ENCODE assay signal across 1 cellular context in genomic region chr16:50547340-50547865, GRCh38.
A peak's percentile ranks its signal among the peaks of the same experiment; 100 is the strongest.
TF ChIP-seq lines count a peak whose summit lies in the region.

No MANE protein-coding gene starts in this region.

TF ChIP-seq in HepG2, 621 proteins besides CTCF, POLR2A, EP300 and RAD21 (continued from another document and continues in another):
- TF ChIP-seq ZNF773 (CRISPR knock-in tag; IDR thresholded peaks at IDR 0.05; ENCODE audit: borderline replicate concordance) (no peak), SNAPC5 (CRISPR knock-in tag; IDR thresholded peaks at IDR 0.05; ENCODE audit: borderline replicate concordance) (0 out of 2 replicates have a peak, but pooled peaks have one; percentile 35), HNF4G (IDR thresholded peaks at IDR 0.05; ENCODE audit: borderline replicate concordance, low read depth, low read length) (peak; percentile 87), HNF4G (CRISPR knock-in tag; IDR thresholded peaks at IDR 0.05; ENCODE audit: borderline replicate concordance, low read depth) (peak; percentile 56; the same call in 1 of the 2 replicates), ZSCAN22 (CRISPR knock-in tag; IDR thresholded peaks at IDR 0.05) (no peak), ZNF574 (CRISPR knock-in tag; IDR thresholded peaks at IDR 0.05) (peak; percentile 87), MAZ (IDR thresholded peaks at IDR 0.05; ENCODE audit: borderline replicate concordance, low read depth, low read length) (peak; percentile 95; the same call in 1 of the 2 replicates), MAZ (CRISPR knock-in tag; IDR thresholded peaks at IDR 0.05; ENCODE audit: low read depth) (no peak), ZBTB37 (CRISPR knock-in tag; IDR thresholded peaks at IDR 0.05) (0 out of 2 replicates have a peak, but pooled peaks have one; percentile 29), PAF1 (CRISPR knock-in tag; IDR thresholded peaks at IDR 0.05) (no peak), ZNF460 (CRISPR knock-in tag; IDR thresholded peaks at IDR 0.05; ENCODE audit: borderline replicate concordance) (no peak), ZNF3 (CRISPR knock-in tag; IDR thresholded peaks at IDR 0.05) (peak; percentile 87), ZNF724P (CRISPR knock-in tag; IDR thresholded peaks at IDR 0.05; ENCODE audit: borderline replicate concordance) (no peak; the same call in 1 of the 2 replicates), DR1 (CRISPR knock-in tag; IDR thresholded peaks at IDR 0.05) (no peak), MTF2 (CRISPR knock-in tag; IDR thresholded peaks at IDR 0.05; ENCODE audit: borderline replicate concordance) (no peak), ELF4 (CRISPR knock-in tag; IDR thresholded peaks at IDR 0.05; ENCODE audit: borderline replicate concordance) (no peak), TFDP1 (CRISPR knock-in tag; IDR thresholded peaks at IDR 0.05; ENCODE audit: borderline replicate concordance) (peak; percentile 17; the same call in 1 of the 2 replicates), ZGPAT (CRISPR knock-in tag; IDR thresholded peaks at IDR 0.05) (peak; percentile 95), TBP (CRISPR knock-in tag; IDR thresholded peaks at IDR 0.05) (no peak), TEAD3 (CRISPR knock-in tag; optimal IDR thresholded peaks at IDR 0.05; ENCODE audit: borderline replicate concordance) (peak; percentile 89), NAIF1 (CRISPR knock-in tag; IDR thresholded peaks at IDR 0.05; ENCODE audit: borderline replicate concordance) (peak; percentile 41; the same call in 1 of the 2 replicates), ZNF768 (CRISPR knock-in tag; IDR thresholded peaks at IDR 0.05) (peak; percentile 73; the same call in 1 of the 2 replicates), BATF2 (CRISPR knock-in tag; IDR thresholded peaks at IDR 0.05) (no peak), ZNF136 (CRISPR knock-in tag; IDR thresholded peaks at IDR 0.05; ENCODE audit: low read depth) (no peak), AFF4 (CRISPR knock-in tag; IDR thresholded peaks at IDR 0.05) (peak; percentile 70; the same call in 1 of the 2 replicates), SATB2 (CRISPR knock-in tag; IDR thresholded peaks at IDR 0.05) (0 out of 2 replicates have a peak, but pooled peaks have one; percentile 52), FOXP4 (CRISPR knock-in tag; IDR thresholded peaks at IDR 0.05) (peak; percentile 90), MED13 (CRISPR knock-in tag; IDR thresholded peaks at IDR 0.05) (peak; percentile 95), XBP1 (CRISPR knock-in tag; IDR thresholded peaks at IDR 0.05) (no peak), CENPBD1 (CRISPR knock-in tag; IDR thresholded peaks at IDR 0.05; ENCODE audit: borderline replicate concordance, low read depth) (no peak), THAP7 (CRISPR knock-in tag; IDR thresholded peaks at IDR 0.05) (peak; percentile 53; the same call in 1 of the 2 replicates), PRDM4 (CRISPR knock-in tag; IDR thresholded peaks at IDR 0.05; ENCODE audit: borderline replicate concordance) (no peak), ZNF251 (CRISPR knock-in tag; IDR thresholded peaks at IDR 0.05) (no peak), KLF16 (CRISPR knock-in tag; IDR thresholded peaks at IDR 0.05) (peak in 1 of 2 experiments; percentile 71; a peak in 1 of 4 replicates), DZIP1 (CRISPR knock-in tag; IDR thresholded peaks at IDR 0.05) (no peak), RNF2 (conservative IDR thresholded peaks at IDR 0.05; ENCODE audit: low read depth) (no peak), PHF5A (CRISPR knock-in tag; IDR thresholded peaks at IDR 0.05; ENCODE audit: low read depth, unreplicated experiment) (no peak)
